1 cellular context compared by ENCODE assay signal in the genomic region with DNA sequence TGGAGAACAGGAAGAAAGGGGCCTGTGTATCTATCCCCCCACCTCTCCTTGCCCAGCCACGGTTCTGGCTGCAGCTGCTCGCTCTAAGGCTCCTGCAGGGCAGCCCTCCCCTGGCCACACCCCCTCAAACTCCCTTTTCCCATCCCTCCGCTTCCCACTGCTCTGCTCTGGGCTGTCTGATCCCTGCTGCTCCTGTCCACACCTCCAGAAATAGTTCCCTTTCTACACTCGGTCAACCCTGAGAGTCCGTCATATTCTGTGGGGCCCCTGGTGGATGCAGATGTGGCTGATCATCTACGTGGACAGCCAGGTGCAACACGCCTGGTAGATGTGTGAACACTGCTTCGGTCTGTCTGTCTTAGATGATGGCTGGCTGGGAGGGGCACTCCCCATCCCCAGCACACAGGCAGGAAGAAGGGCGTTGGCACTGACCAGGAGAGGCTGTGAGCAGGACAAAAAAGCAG.
TF ChIP-seq lines count a peak whose summit lies in the region.

No MANE protein-coding gene starts in this region.

TF ChIP-seq in SK-N-SH, 30 proteins besides CTCF, POLR2A, EP300 and RAD21 (continued from another document):
- TF ChIP-seq, protein P1, sequence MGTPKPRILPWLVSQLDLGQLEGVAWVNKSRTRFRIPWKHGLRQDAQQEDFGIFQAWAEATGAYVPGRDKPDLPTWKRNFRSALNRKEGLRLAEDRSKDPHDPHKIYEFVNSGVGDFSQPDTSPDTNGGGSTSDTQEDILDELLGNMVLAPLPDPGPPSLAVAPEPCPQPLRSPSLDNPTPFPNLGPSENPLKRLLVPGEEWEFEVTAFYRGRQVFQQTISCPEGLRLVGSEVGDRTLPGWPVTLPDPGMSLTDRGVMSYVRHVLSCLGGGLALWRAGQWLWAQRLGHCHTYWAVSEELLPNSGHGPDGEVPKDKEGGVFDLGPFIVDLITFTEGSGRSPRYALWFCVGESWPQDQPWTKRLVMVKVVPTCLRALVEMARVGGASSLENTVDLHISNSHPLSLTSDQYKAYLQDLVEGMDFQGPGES (IDR thresholded peaks at IDR 0.05; ENCODE audit: low read depth, low read length), result no peak
- TF ChIP-seq, protein P2, sequence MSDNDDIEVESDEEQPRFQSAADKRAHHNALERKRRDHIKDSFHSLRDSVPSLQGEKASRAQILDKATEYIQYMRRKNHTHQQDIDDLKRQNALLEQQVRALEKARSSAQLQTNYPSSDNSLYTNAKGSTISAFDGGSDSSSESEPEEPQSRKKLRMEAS (IDR thresholded peaks at IDR 0.05; ENCODE audit: low read depth), result no peak
- TF ChIP-seq MEF2A (IDR thresholded peaks at IDR 0.05; ENCODE audit: borderline replicate concordance, low read depth) (no peak), RXRA (IDR thresholded peaks at IDR 0.05; ENCODE audit: borderline replicate concordance, low read depth) (no peak), GABPA (IDR thresholded peaks at IDR 0.05; ENCODE audit: low read depth) (no peak), TAF1 (IDR thresholded peaks at IDR 0.05; ENCODE audit: borderline replicate concordance, low read depth, low read length) (no peak), YY1 (IDR thresholded peaks at IDR 0.05; ENCODE audit: low read depth) (no peak)
- TF ChIP-seq, protein P3, sequence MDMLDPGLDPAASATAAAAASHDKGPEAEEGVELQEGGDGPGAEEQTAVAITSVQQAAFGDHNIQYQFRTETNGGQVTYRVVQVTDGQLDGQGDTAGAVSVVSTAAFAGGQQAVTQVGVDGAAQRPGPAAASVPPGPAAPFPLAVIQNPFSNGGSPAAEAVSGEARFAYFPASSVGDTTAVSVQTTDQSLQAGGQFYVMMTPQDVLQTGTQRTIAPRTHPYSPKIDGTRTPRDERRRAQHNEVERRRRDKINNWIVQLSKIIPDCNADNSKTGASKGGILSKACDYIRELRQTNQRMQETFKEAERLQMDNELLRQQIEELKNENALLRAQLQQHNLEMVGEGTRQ (IDR thresholded peaks at IDR 0.05; ENCODE audit: borderline replicate concordance, low read depth, low read length), result no peak
